14 cellular contexts compared by ENCODE assay signal in the genomic region with DNA sequence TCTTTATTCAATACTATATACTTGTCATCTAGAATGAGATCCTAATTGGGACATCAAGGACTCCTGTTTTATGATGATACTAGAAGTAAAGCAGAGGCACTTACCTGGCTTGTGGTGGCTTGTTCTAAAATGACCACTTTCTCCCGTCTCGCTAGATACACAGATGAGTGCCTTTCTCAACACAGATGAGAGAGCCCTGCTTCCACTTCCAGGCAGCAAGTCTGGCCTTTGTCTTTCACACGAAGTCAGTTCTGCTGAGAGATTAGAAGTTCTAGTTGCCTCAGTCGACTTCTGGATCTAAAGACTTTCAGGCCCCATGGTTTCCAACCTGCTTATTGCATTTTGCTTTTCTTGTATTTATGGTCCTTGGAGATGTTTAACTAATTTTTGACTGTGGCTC.
DNase-seq lines count a peak whose midpoint lies in the region; ATAC-seq lines count a peak whose summit lies in the region.
"Had no signal": no experiment of that assay in that cellular context is flagged by ENCODE, and none has a peak within 500 bp of the region (broad histone marks: within the 10 kb centered on the region; RNA-seq: fewer than 3 reads in every experiment).

No MANE protein-coding gene starts in this region.

- 45% methylated on average over 4 of the region's 4 CpGs for WGBS in right cardiac atrium

- ATAC-seq in Right ventricle myocardium superior (ENCODE audit: poor library complexity) (peak; percentile 78), right cardiac atrium (no peak), left ventricle myocardium superior (peak; percentile 88), GM19324 (IDR thresholded peaks at IDR 0.05; ENCODE audit: low FRiP score, unreplicated experiment) (no peak)

- no peaks in the 10 kb centered on the region for H3K27me3 ChIP-seq in right cardiac atrium (ENCODE audit: control insufficient read depth, insufficient read depth)

- no peak overlapping the region for H3K27ac ChIP-seq in right cardiac atrium (ENCODE audit: low read length)

- no peak overlapping the region for H3K4me3 ChIP-seq in right cardiac atrium (ENCODE audit: low read length)

- peaks cover 1% of the 10 kb centered on the region for H3K4me1 ChIP-seq in right cardiac atrium (ENCODE audit: control insufficient read depth, insufficient read depth, low read length)

- no peaks in the 10 kb centered on the region for H3K9me3 ChIP-seq in right cardiac atrium (ENCODE audit: control insufficient read depth, low read length)

- intact Hi-C loops in Right ventricle myocardium superior (cut with DNase I) (loop anchor here (10.0 kb wide), 1 partner anchor 71 kb away; the partner anchor contains the start of gene PPP1R1C), right cardiac atrium (cut with DNase I) (no loop called here), left ventricle myocardium superior (cut with micrococcal nuclease) (no loop called here)

- DNase-seq in Right ventricle myocardium superior (no peak), right cardiac atrium (no peak), NCI-H2227 (lab: John Stamatoyannopoulos, UW; ENCODE audit: unreplicated experiment) (peak; percentile 46), left ventricle myocardium superior (no peak), NOMO-1 treated with dmso at 0.1 percent for 144 hours (lab: John Stamatoyannopoulos, UW; ENCODE audit: unreplicated experiment) (no peak)
- DNase-seq in activated effector memory CD4-positive, alpha-beta T cell treated with anti-CD3 and anti-CD28 coated beads, Interleukin-2, amount 50 U/mL, for 16 hours, result no peak
- DNase-seq: C1 segment of cervical spinal cord; Calu3; CD4-positive, alpha-beta T cell; DMS 273 treated with DMSO at 0.1 percent for 48 hours; EL; GOT3; H9 had no signal

Comparison
In these comparisons a context has a peak if more than half of its experiments do, and no peak if none do; other contexts are left out.
1. ATAC-seq: peak in Right ventricle myocardium superior (single experiment) and left ventricle myocardium superior (single experiment); none in right cardiac atrium (0 of 2) and GM19324 (single experiment).